In genomic region chr2:181157326-181157725, GRCh38 we compare ENCODE assay signal across 20 cellular contexts.
DNase-seq lines count a peak whose midpoint lies in the region; ATAC-seq and TF ChIP-seq lines count a peak whose summit lies in the region.
"Had no signal": no experiment of that assay in that cellular context is flagged by ENCODE, and none has a peak within 500 bp of the region (broad histone marks: within the 10 kb centered on the region; RNA-seq: fewer than 3 reads in every experiment).

No MANE protein-coding gene starts in this region.

- POLR2A ChIA-PET in RWPE1 (lab: Yijun Ruan, JAX; ENCODE audit: low non-redundant PET): no interaction called here

- DNase-seq in AG09309 (ENCODE audit: low read depth) (peak; percentile 80), GM04503 (ENCODE audit: low read depth) (peak; percentile 73), amniotic epithelial cell (ENCODE audit: low read depth) (peak; percentile 75), foreskin fibroblast (peak; percentile 36 to 63), RWPE1 (ENCODE audit: low spot score) (no peak), T-helper 9 cell (no peak), NCI-H2171 treated with DMSO at 0.1 percent for 48 hours (lab: John Stamatoyannopoulos, UW) (no peak)
- DNase-seq: CD4-positive, alpha-beta memory T cell; DMS153; GF-D8; Karpas-422; MM.1S; NCI-H1092; NCI-H146; NCI-H2029 treated with DMSO at 0.1 percent for 48 hours; NCI-H774; SHP77 had no signal

- no peak for ATAC-seq in HG03439 (IDR thresholded peaks at IDR 0.05; ENCODE audit: unreplicated experiment)
- ATAC-seq: HepG2 had no signal

- TF ChIP-seq CTCF in AG09309 (IDR thresholded peaks at IDR 0.05; ENCODE audit: control insufficient read depth, insufficient read depth, low read depth, low read length, missing control alignments): no peak
- no peak for TF ChIP-seq CTCF in foreskin fibroblast (IDR thresholded peaks at IDR 0.05; ENCODE audit: low read depth, low read length)
- no peak for TF ChIP-seq CTCF in RWPE1 (conservative IDR thresholded peaks at IDR 0.05; ENCODE audit: low read depth)

- no peak overlapping the region for H3K4me3 ChIP-seq in AG09309 (ENCODE audit: control insufficient read depth, low read depth, low read length)
- no peak overlapping the region for H3K4me3 ChIP-seq in foreskin fibroblast (ENCODE audit: low read depth in 1 of 2, low read length in 2 of 2)
- H3K4me3 ChIP-seq: SK-N-MC had no signal

- CTCF ChIA-PET in RWPE1 (lab: Yijun Ruan, JAX): no interaction called here

- H3K27ac ChIP-seq in RWPE1: no peak overlapping the region
- H3K27ac ChIP-seq: SK-N-MC had no signal

Comparison
In these comparisons a context has a peak if more than half of its experiments do, and no peak if none do; other contexts are left out.
1. DNase-seq: peak in AG09309 (single experiment), GM04503 (single experiment), amniotic epithelial cell (single experiment) and foreskin fibroblast (2 of 2); none in RWPE1 (single experiment), T-helper 9 cell (single experiment) and NCI-H2171 treated with DMSO at 0.1 percent for 48 hours (single experiment).